Comparison of ENCODE assay signal across 25 cellular contexts in genomic region chr1:30788580-30789387, GRCh38. TPM values are rescaled to one million over a fixed set of nuclear protein-coding genes. Genes with fewer than 3 reads are reported as not detected.
DNase-seq lines count a peak whose midpoint lies in the region; ATAC-seq and TF ChIP-seq lines count a peak whose summit lies in the region.
"Had no signal": no experiment of that assay in that cellular context is flagged by ENCODE, and none has a peak within 500 bp of the region (broad histone marks: within the 10 kb centered on the region; RNA-seq: fewer than 3 reads in every experiment).

No MANE protein-coding gene starts in this region.

- no peak overlapping the region for H3K27ac ChIP-seq in HEK293 (ENCODE audit: extremely low read depth, low read depth, low read length)
- no peak overlapping the region for H3K27ac ChIP-seq in psoas muscle
- H3K27ac ChIP-seq: body of pancreas, WERI-Rb-1 had no signal

- TF ChIP-seq CTCF in HEK293 (tag by site-specific recombination; IDR thresholded peaks at IDR 0.05) (no peak), psoas muscle (IDR thresholded peaks at IDR 0.05) (no peak)

- H3K36me3 ChIP-seq in HEK293 (ENCODE audit: control insufficient read depth in 2 of 2, insufficient read depth in 1 of 2, low read length in 2 of 2) (no peaks in the 10 kb centered on the region), psoas muscle (ENCODE audit: insufficient read depth in 1 of 2, low read depth in 1 of 2) (no peaks in the 10 kb centered on the region)
- H3K36me3 ChIP-seq: WERI-Rb-1 had no signal

- peak; percentile 91 for DNase-seq in amniotic epithelial cell (ENCODE audit: low read depth)
- peak; percentile 33 for DNase-seq in islet precursor cell
- DNase-seq in psoas muscle = peak in 1 of 2 donors; percentile 47
- no peak for DNase-seq in activated CD8-positive, alpha-beta memory T cell treated with anti-CD3 and anti-CD28 coated beads, Interleukin-2, amount 50 U/mL, for 48 hours
- DNase-seq in EL = no peak
- no peak for DNase-seq in activated effector memory CD4-positive, alpha-beta T cell treated with anti-CD3 and anti-CD28 coated beads, Interleukin-2, amount 50 U/mL, for 16 hours
- DNase-seq: activated CD4-positive, alpha-beta memory T cell treated with anti-CD3 and anti-CD28 coated beads, Interleukin-2, amount 10 ng/mL, durations not matched to agents 7 days and 5 days; activated T-cell treated with anti-CD3 and anti-CD28 coated beads, Interleukin-2, amount 50 U/mL, for 4 hours; body of pancreas; CD4-positive, alpha-beta T cell; glutamatergic neuron; NCI-H187; NCI-H446 treated with DMSO at 0.1 percent for 48 hours; NK-92 treated with Interleukin-12 subunit alpha and Interleukin-12 subunit beta, amount 100 ng/mL, for 24 hours; T-helper 2 cell; trophoblast cell; WERI-Rb-1 had no signal

- WGBS in psoas muscle, 3 donors = 53 to 82% (median 65%) methylated on average over 9 of the region's 9 CpGs

- intact Hi-C loops in psoas muscle (cut with DNase I) = no loop called here

- no peaks in the 10 kb centered on the region for H3K9me3 ChIP-seq in HEK293 (ENCODE audit: control insufficient read depth, insufficient read depth, low read depth, low read length)
- no peaks in the 10 kb centered on the region for H3K9me3 ChIP-seq in psoas muscle
- H3K9me3 ChIP-seq: body of pancreas had no signal

- POLR2A ChIA-PET in HEK293 (lab: Yijun Ruan, JAX) = no interaction called here

- H3K4me3 ChIP-seq in HEK293 (ENCODE audit: low read depth, low read length) (no peak overlapping the region), psoas muscle (no peak overlapping the region)
- H3K4me3 ChIP-seq: body of pancreas, dorsolateral prefrontal cortex, GM23338, lung had no signal

- ATAC-seq in psoas muscle = peak; percentile 49 to 95 (median 84)
- ATAC-seq in GM19324 (IDR thresholded peaks at IDR 0.05; ENCODE audit: low FRiP score, unreplicated experiment) = no peak
- ATAC-seq: activated naive CD4-positive, alpha-beta T cell treated with anti-CD3 and anti-CD28 coated beads, Interleukin-2, amount 50 U/mL, for 72 hours; activated T-cell treated with anti-CD3 and anti-CD28 coated beads, Interleukin-2, amount 50 U/mL, for 4 hours; body of pancreas; esophagus mucosa; GM23338; stimulated activated effector memory CD8-positive, alpha-beta T cell treated with anti-CD3 and anti-CD28 coated beads, Interleukin-12 subunit alpha, Interleukin-12 subunit beta, amount 100 ng/mL, for 72 hours had no signal

- H3K4me1 ChIP-seq in HEK293 (ENCODE audit: control insufficient read depth, insufficient read depth, low read length) (no peaks in the 10 kb centered on the region), psoas muscle (no peaks in the 10 kb centered on the region)
- H3K4me1 ChIP-seq: body of pancreas had no signal

- peaks cover 0 to 6% (median 0%) of the 10 kb centered on the region in 3 donors for H3K27me3 ChIP-seq in psoas muscle (ENCODE audit: insufficient read depth in 3 of 3, low read length in 2 of 3)
- H3K27me3 ChIP-seq: body of pancreas, dorsolateral prefrontal cortex had no signal

- CTCF ChIA-PET in HEK293 (lab: Yijun Ruan, JAX) = interaction anchor here (0.9 to 2.0 kb wide), 5 partner anchors 9 to 122 kb away, joined by 3 to 11 read pairs (median 4); no protein-coding TSS in a partner anchor

TF ChIP-seq in HEK293, 187 proteins besides CTCF, POLR2A, EP300 and RAD21:
- TF ChIP-seq ZIC2 (tag by site-specific recombination; IDR thresholded peaks at IDR 0.05) (no peak), ZNF16 (tag by site-specific recombination; IDR thresholded peaks at IDR 0.05; ENCODE audit: low read depth) (peak; percentile 74)

RNA-seq across cellular contexts. Expression of gene LAPTM5, which starts 31.2 kb away (rescaled TPM):
- total RNA-seq in psoas muscle = 10 to 100 TPM in 3 of 4 donors, 1 to 10 TPM in 1; 8.2 to 14.4 (median 13.7) TPM
- 10 to 100 TPM in 1 of 3 donors, 1 to 10 TPM in 2; 3.0 to 14.5 (median 4.3) TPM for polyA plus RNA-seq in psoas muscle
- total RNA-seq: GM23338 had no signal

Comparison
In these comparisons a context has a peak if more than half of its experiments do, and no peak if none do; other contexts are left out.
1. DNase-seq: peak in amniotic epithelial cell (single experiment) and islet precursor cell (single experiment); none in activated CD8-positive, alpha-beta memory T cell treated with anti-CD3 and anti-CD28 coated beads, Interleukin-2, amount 50 U/mL, for 48 hours (single experiment), EL (single experiment) and activated effector memory CD4-positive, alpha-beta T cell treated with anti-CD3 and anti-CD28 coated beads, Interleukin-2, amount 50 U/mL, for 16 hours (single experiment).